ENCODE assay signal across 8 cellular contexts in genomic region chrX:9342581-9343051, GRCh38.
DNase-seq lines count a peak whose midpoint lies in the region; ATAC-seq and TF ChIP-seq lines count a peak whose summit lies in the region.

No MANE protein-coding gene starts in this region.

- H3K27me3 Mint-ChIP-seq in endodermal cell (ENCODE audit: insufficient read depth), result peaks cover 2% of the 10 kb centered on the region
- H3K27me3 Mint-ChIP-seq in stimulated activated memory B cell treated with anti-CD40 and anti-IgM and Interleukin-4, amounts not matched to agents 10 μg/mL and 1 μg/mL and 100 μg/mL, for 72 hours, result no peaks in the 10 kb centered on the region

- H3K36me3 ChIP-seq in endodermal cell (ENCODE audit: control insufficient read depth, insufficient read depth, low read length), result no peaks in the 10 kb centered on the region
- H3K36me3 ChIP-seq in lung (ENCODE audit: control insufficient read depth in 2 of 2, insufficient read depth in 2 of 2, low read length in 2 of 2), result no peaks in the 10 kb centered on the region

- H3K9ac ChIP-seq in endodermal cell (ENCODE audit: extremely low read depth, low read length, poor library complexity, severe bottlenecking), result no peak overlapping the region

- no peaks in the 10 kb centered on the region for H3K36me3 Mint-ChIP-seq in endodermal cell (ENCODE audit: low read depth)
- H3K36me3 Mint-ChIP-seq in stimulated activated memory B cell treated with anti-CD40 and anti-IgM and Interleukin-4, amounts not matched to agents 10 μg/mL and 1 μg/mL and 100 μg/mL, for 72 hours, result no peaks in the 10 kb centered on the region

- peaks cover 16% of the 10 kb centered on the region for H3K4me1 Mint-ChIP-seq in endodermal cell
- peaks cover 39% of the 10 kb centered on the region for H3K4me1 Mint-ChIP-seq in stimulated activated memory B cell treated with anti-CD40 and anti-IgM and Interleukin-4, amounts not matched to agents 10 μg/mL and 1 μg/mL and 100 μg/mL, for 72 hours

- ATAC-seq in lung (ENCODE audit: insufficient read depth, low FRiP score) (peak; percentile 59), GM19455 (IDR thresholded peaks at IDR 0.05; ENCODE audit: unreplicated experiment) (no peak)
- no peak for ATAC-seq in stimulated activated memory B cell treated with anti-CD40 and anti-IgM and Interleukin-4, amounts not matched to agents 10 μg/mL and 1 μg/mL and 100 μg/mL, for 72 hours

- H3K27ac ChIP-seq in endodermal cell (ENCODE audit: low read depth, low read length), result no peak overlapping the region
- H3K27ac ChIP-seq in lung (ENCODE audit: low read depth in 1 of 2, low read length in 1 of 2), result no peak overlapping the region

- no peaks in the 10 kb centered on the region for H3K9me3 ChIP-seq in endodermal cell (ENCODE audit: control insufficient read depth, low read length)
- peaks cover 0 to 4% of the 10 kb centered on the region in 2 donors for H3K9me3 ChIP-seq in lung (ENCODE audit: control insufficient read depth in 2 of 2, insufficient read depth in 1 of 2, low read length in 1 of 2)

- H3K4me3 ChIP-seq in endodermal cell (ENCODE audit: low read length) (peak overlapping the region; percentile 69), lung (no peak overlapping the region)

- H3K27ac Mint-ChIP-seq in endodermal cell, result no peak overlapping the region
- H3K27ac Mint-ChIP-seq in stimulated activated memory B cell treated with anti-CD40 and anti-IgM and Interleukin-4, amounts not matched to agents 10 μg/mL and 1 μg/mL and 100 μg/mL, for 72 hours, result peak overlapping the region; percentile 66

- peak; percentile 36 for DNase-seq in stimulated activated CD4-positive, alpha-beta T cell treated with anti-CD3 and anti-CD28 coated beads, Interleukin-12 subunit alpha, Interleukin-12 subunit beta, amount 100 ng/mL, for 4 hours
- no peak for DNase-seq in stimulated activated CD4-positive, alpha-beta T cell treated with anti-CD3 and anti-CD28 coated beads, Interleukin-2, amount 100 ng/mL, for 48 hours
- DNase-seq in NCI-H526 treated with DMSO at 0.1 percent for 48 hours (lab: John Stamatoyannopoulos, UW), result peak; percentile 78
- DNase-seq in activated CD8-positive, alpha-beta memory T cell treated with anti-CD3 and anti-CD28 coated beads for 24 hours, result peak; percentile 79
- peak; percentile 88 for DNase-seq in endodermal cell
- peak; percentile 87 for DNase-seq in lung (ENCODE audit: low spot score)

- H3K9me3 Mint-ChIP-seq in endodermal cell, result peaks cover 60% of the 10 kb centered on the region
- no peaks in the 10 kb centered on the region for H3K9me3 Mint-ChIP-seq in stimulated activated memory B cell treated with anti-CD40 and anti-IgM and Interleukin-4, amounts not matched to agents 10 μg/mL and 1 μg/mL and 100 μg/mL, for 72 hours

- 0 to 1% methylated on average over 1 to 25 of the region's 25 CpGs for WGBS in endodermal cell (ENCODE audit: insufficient coverage in 1 of 2, insufficient read length in 1 of 2), 2 experiments
- 0 to 3% methylated on average over 17 to 25 of the region's 25 CpGs for WGBS in lung, 2 donors

- H3K4me1 ChIP-seq in endodermal cell (ENCODE audit: control insufficient read depth, insufficient read depth, low read length), result no peaks in the 10 kb centered on the region
- peaks cover 0 to 14% of the 10 kb centered on the region in 2 donors for H3K4me1 ChIP-seq in lung (ENCODE audit: control insufficient read depth in 2 of 2, insufficient read depth in 2 of 2, low read length in 2 of 2)

- TF ChIP-seq CTCF in endodermal cell (conservative IDR thresholded peaks at IDR 0.05), result no peak
- no peak for TF ChIP-seq CTCF in lung (IDR thresholded peaks at IDR 0.05; ENCODE audit: control extremely low read depth, extremely low read depth)

- peak overlapping the region; percentile 72 for H3K4me3 Mint-ChIP-seq in endodermal cell
- no peak overlapping the region for H3K4me3 Mint-ChIP-seq in stimulated activated memory B cell treated with anti-CD40 and anti-IgM and Interleukin-4, amounts not matched to agents 10 μg/mL and 1 μg/mL and 100 μg/mL, for 72 hours

- H3K27me3 ChIP-seq in endodermal cell (ENCODE audit: control insufficient read depth, insufficient read depth, low read length, poor library complexity, severe bottlenecking) (no peaks in the 10 kb centered on the region), lung (ENCODE audit: control insufficient read depth, insufficient read depth) (no peaks in the 10 kb centered on the region)

Comparison
In these comparisons a context has a peak if more than half of its experiments do, and no peak if none do; other contexts are left out.
1. DNase-seq: peak in stimulated activated CD4-positive, alpha-beta T cell treated with anti-CD3 and anti-CD28 coated beads, Interleukin-12 subunit alpha, Interleukin-12 subunit beta, amount 100 ng/mL, for 4 hours (single experiment), NCI-H526 treated with DMSO at 0.1 percent for 48 hours (single experiment), activated CD8-positive, alpha-beta memory T cell treated with anti-CD3 and anti-CD28 coated beads for 24 hours (single experiment), endodermal cell (single experiment) and lung (single experiment); none in stimulated activated CD4-positive, alpha-beta T cell treated with anti-CD3 and anti-CD28 coated beads, Interleukin-2, amount 100 ng/mL, for 48 hours (0 of 2).